Comparison of ENCODE assay signal across 8 cellular contexts in genomic region chr17:77437017-77437416, GRCh38.
DNase-seq lines count a peak whose midpoint lies in the region; ATAC-seq and TF ChIP-seq lines count a peak whose summit lies in the region.

No MANE protein-coding gene starts in this region.

- H3K9ac ChIP-seq in SK-N-MC (ENCODE audit: insufficient read length), result no peak overlapping the region

- H3K36me3 Mint-ChIP-seq in activated CD4-positive, alpha-beta T cell treated with anti-CD3 and anti-CD28 coated beads, Interleukin-2, amount 10 ng/mL, durations not matched to agents 24 days and 14 days (ENCODE audit: low read depth), result peaks cover 10% of the 10 kb centered on the region

- H3K9me3 ChIP-seq in SK-N-MC (ENCODE audit: low read depth, low read length), result no peaks in the 10 kb centered on the region

- no peaks in the 10 kb centered on the region for H3K9me3 Mint-ChIP-seq in activated CD4-positive, alpha-beta T cell treated with anti-CD3 and anti-CD28 coated beads, Interleukin-2, amount 10 ng/mL, durations not matched to agents 24 days and 14 days

- H3K4me1 Mint-ChIP-seq in activated CD4-positive, alpha-beta T cell treated with anti-CD3 and anti-CD28 coated beads, Interleukin-2, amount 10 ng/mL, durations not matched to agents 24 days and 14 days, result peaks cover 87% of the 10 kb centered on the region

- no peak for ATAC-seq in stimulated activated naive CD8-positive, alpha-beta T cell treated with anti-CD3 and anti-CD28 coated beads, Interleukin-15, Interleukin-2, amounts not matched to agents 100 U/mL and 50 U/mL, for 24 hours
- no peak for ATAC-seq in HG03521 (IDR thresholded peaks at IDR 0.05; ENCODE audit: unreplicated experiment)

- peak overlapping the region; percentile 90 for H3K27ac ChIP-seq in SK-N-MC

- H3K4me3 ChIP-seq in SK-N-MC, result peak overlapping the region; percentile 68
- H3K4me3 ChIP-seq in fibroblast of the aortic adventitia (ENCODE audit: low read depth, low read length), result no peak overlapping the region

- peak overlapping the region; percentile 84 for H3K4me3 Mint-ChIP-seq in activated CD4-positive, alpha-beta T cell treated with anti-CD3 and anti-CD28 coated beads, Interleukin-2, amount 10 ng/mL, durations not matched to agents 24 days and 14 days

- DNase-seq in activated CD4-positive, alpha-beta T cell treated with anti-CD3 and anti-CD28 coated beads, Interleukin-2, amount 10 ng/mL, durations not matched to agents 24 days and 14 days, result no peak
- no peak for DNase-seq in activated CD4-positive, alpha-beta T cell treated with anti-CD3 and anti-CD28 coated beads, Interleukin-2, amount 50 U/mL, for 1 hour
- DNase-seq in SK-N-MC (ENCODE audit: low read depth, low spot score), result peak; percentile 39
- peak; percentile 90 for DNase-seq in fibroblast of the aortic adventitia (ENCODE audit: low read depth)
- peak; percentile 46 for DNase-seq in stimulated activated naive CD8-positive, alpha-beta T cell treated with anti-CD3 and anti-CD28 coated beads, Interleukin-15, Interleukin-2, amounts not matched to agents 100 U/mL and 50 U/mL, for 24 hours
- no peak for DNase-seq in SW480 (ENCODE audit: low spot score)
- no peak for DNase-seq in posterior cingulate gyrus

- H3K36me3 ChIP-seq in SK-N-MC (ENCODE audit: insufficient read depth, low read length), result no peaks in the 10 kb centered on the region

- no peak for TF ChIP-seq CTCF in fibroblast of the aortic adventitia (IDR thresholded peaks at IDR 0.05; ENCODE audit: insufficient read depth, low read length)

- peak overlapping the region; percentile 21 for H3K27ac Mint-ChIP-seq in activated CD4-positive, alpha-beta T cell treated with anti-CD3 and anti-CD28 coated beads, Interleukin-2, amount 10 ng/mL, durations not matched to agents 24 days and 14 days

- intact Hi-C loops in activated CD4-positive, alpha-beta T cell treated with anti-CD3 and anti-CD28 coated beads, Interleukin-2, amount 10 ng/mL, durations not matched to agents 24 days and 14 days (cut with micrococcal nuclease), result no loop called here
- intact Hi-C loops in posterior cingulate gyrus (cut with DNase I), result no loop called here

- H3K27me3 Mint-ChIP-seq in activated CD4-positive, alpha-beta T cell treated with anti-CD3 and anti-CD28 coated beads, Interleukin-2, amount 10 ng/mL, durations not matched to agents 24 days and 14 days, result no peaks in the 10 kb centered on the region

Comparison
In these comparisons a context has a peak if more than half of its experiments do, and no peak if none do; other contexts are left out.
1. DNase-seq: peak in SK-N-MC (single experiment), fibroblast of the aortic adventitia (single experiment) and stimulated activated naive CD8-positive, alpha-beta T cell treated with anti-CD3 and anti-CD28 coated beads, Interleukin-15, Interleukin-2, amounts not matched to agents 100 U/mL and 50 U/mL, for 24 hours (single experiment); none in activated CD4-positive, alpha-beta T cell treated with anti-CD3 and anti-CD28 coated beads, Interleukin-2, amount 10 ng/mL, durations not matched to agents 24 days and 14 days (single experiment), activated CD4-positive, alpha-beta T cell treated with anti-CD3 and anti-CD28 coated beads, Interleukin-2, amount 50 U/mL, for 1 hour (single experiment), SW480 (single experiment) and posterior cingulate gyrus (0 of 10).